ENCODE assay signal across 13 cellular contexts in genomic region chr1:31783846-31784245, GRCh38. TPM values are rescaled to one million over a fixed set of nuclear protein-coding genes. Genes with fewer than 3 reads are reported as not detected.
DNase-seq lines count a peak whose midpoint lies in the region; ATAC-seq, FAIRE-seq and TF ChIP-seq lines count a peak whose summit lies in the region.
"Had no signal": no experiment of that assay in that cellular context is flagged by ENCODE, and none has a peak within 500 bp of the region (broad histone marks: within the 10 kb centered on the region; RNA-seq: fewer than 3 reads in every experiment).

No MANE protein-coding gene starts in this region.

- H3K4me1 Mint-ChIP-seq in CD14-positive monocyte, result peaks cover 7% of the 10 kb centered on the region
- H3K4me1 Mint-ChIP-seq in activated CD8-positive, alpha-beta T cell treated with anti-CD3 and anti-CD28 coated beads, Interleukin-2, amount 10 ng/mL, durations not matched to agents 7 days and 5 days (ENCODE audit: low read depth), result peaks cover 7% of the 10 kb centered on the region

- H3K4me1 ChIP-seq in RWPE2 (ENCODE audit: insufficient read depth, poor library complexity, severe bottlenecking), result no peaks in the 10 kb centered on the region
- H3K4me1 ChIP-seq in kidney (ENCODE audit: control insufficient read depth in 1 of 2, insufficient read depth in 1 of 2, low read depth in 1 of 2, low read length in 2 of 2), result no peaks in the 10 kb centered on the region

- no peaks in the 10 kb centered on the region for H3K36me3 Mint-ChIP-seq in CD14-positive monocyte
- H3K36me3 Mint-ChIP-seq in activated CD8-positive, alpha-beta T cell treated with anti-CD3 and anti-CD28 coated beads, Interleukin-2, amount 10 ng/mL, durations not matched to agents 7 days and 5 days (ENCODE audit: low read depth), result no peaks in the 10 kb centered on the region

- ATAC-seq in RWPE2 (ENCODE audit: low read depth), result no peak
- no peak for ATAC-seq in HG03354 (IDR thresholded peaks at IDR 0.05; ENCODE audit: poor library complexity, severe bottlenecking, unreplicated experiment)
- no peak for ATAC-seq in activated CD8-positive, alpha-beta T cell treated with anti-CD3 and anti-CD28 coated beads, Interleukin-2, amount 10 ng/mL, durations not matched to agents 7 days and 5 days
- no peak for ATAC-seq in GM19455 (IDR thresholded peaks at IDR 0.05; ENCODE audit: unreplicated experiment)
- ATAC-seq: GM12878, K562 had no signal

- no peak overlapping the region for H3K27ac Mint-ChIP-seq in CD14-positive monocyte
- H3K27ac Mint-ChIP-seq in activated CD8-positive, alpha-beta T cell treated with anti-CD3 and anti-CD28 coated beads, Interleukin-2, amount 10 ng/mL, durations not matched to agents 7 days and 5 days, result no peak overlapping the region

- H3K27me3 ChIP-seq in RWPE2 (ENCODE audit: insufficient read depth, poor library complexity, severe bottlenecking), result no peaks in the 10 kb centered on the region

- no peak overlapping the region for H3K4me3 Mint-ChIP-seq in CD14-positive monocyte
- no peak overlapping the region for H3K4me3 Mint-ChIP-seq in activated CD8-positive, alpha-beta T cell treated with anti-CD3 and anti-CD28 coated beads, Interleukin-2, amount 10 ng/mL, durations not matched to agents 7 days and 5 days

- H3K27ac ChIP-seq in RWPE2 (ENCODE audit: poor library complexity, severe bottlenecking) (no peak overlapping the region), kidney (ENCODE audit: low read depth in 2 of 2, low read length in 2 of 2) (no peak overlapping the region)

- peaks cover 0 to 2% (median 0%) of the 10 kb centered on the region in 7 donors for H3K9me3 Mint-ChIP-seq in CD14-positive monocyte
- H3K9me3 Mint-ChIP-seq in activated CD8-positive, alpha-beta T cell treated with anti-CD3 and anti-CD28 coated beads, Interleukin-2, amount 10 ng/mL, durations not matched to agents 7 days and 5 days (ENCODE audit: insufficient read depth), result no peaks in the 10 kb centered on the region

- H3K9me3 ChIP-seq in RWPE2 (ENCODE audit: severe bottlenecking) (no peaks in the 10 kb centered on the region), kidney (ENCODE audit: control insufficient read depth in 1 of 2, low read length in 2 of 2) (no peaks in the 10 kb centered on the region)

- no peak for FAIRE-seq in kidney (lab: Jason Lieb, UNC)
- FAIRE-seq: GM12878, GM18507, K562, RCC 7860 had no signal

- intact Hi-C loops in CD14-positive monocyte (cut with micrococcal nuclease), result loop anchor here in 1 of 2 donors (10.0 kb wide), 1 partner anchor 489 kb away; the partner anchor contains the start of genes SNRNP40 and ZCCHC17
- intact Hi-C loops in kidney (cut with DNase I), result no loop called here
- intact Hi-C loops in posterior vena cava (cut with DNase I), result loop anchor here (10.0 kb wide), 2 partner anchors 69 to 119 kb away; no protein-coding TSS in a partner anchor

- POLR2A ChIA-PET in activated CD8-positive, alpha-beta T cell treated with anti-CD3 and anti-CD28 coated beads, Interleukin-2, amount 10 ng/mL, durations not matched to agents 7 days and 5 days (lab: Charles Lee), result no interaction called here

- DNase-seq in CD14-positive monocyte (ENCODE audit: low spot score) (peak; percentile 25), RWPE2 (ENCODE audit: low spot score) (peak; percentile 23), kidney (peak; percentile 43), posterior vena cava (ENCODE audit: low spot score) (peak; percentile 58), NCI-H524 (lab: John Stamatoyannopoulos, UW) (no peak)
- DNase-seq in activated CD8-positive, alpha-beta T cell treated with anti-CD3 and anti-CD28 coated beads, Interleukin-2, amount 10 ng/mL, durations not matched to agents 7 days and 5 days, result no peak
- DNase-seq: SIG-M5 had no signal

- no peak overlapping the region for H3K9ac ChIP-seq in kidney (ENCODE audit: low read length in 2 of 2)

- H3K4me3 ChIP-seq in RWPE2 (ENCODE audit: severe bottlenecking) (no peak overlapping the region), kidney (ENCODE audit: low read length in 2 of 2) (no peak overlapping the region)
- H3K4me3 ChIP-seq: GM12878, K562 had no signal

- TF ChIP-seq CTCF in CD14-positive monocyte (IDR thresholded peaks at IDR 0.05) (no peak), RWPE2 (IDR thresholded peaks at IDR 0.05; ENCODE audit: poor library complexity, severe bottlenecking) (no peak), kidney (IDR thresholded peaks at IDR 0.05; ENCODE audit: borderline replicate concordance, extremely low read depth, insufficient read depth) (no peak)

- CTCF ChIA-PET in activated CD8-positive, alpha-beta T cell treated with anti-CD3 and anti-CD28 coated beads, Interleukin-2, amount 10 ng/mL, durations not matched to agents 7 days and 5 days (lab: Charles Lee), result interaction anchor here (1.2 to 1.3 kb wide), 2 partner anchors 20 to 387 kb away, joined by 3 read pairs; no protein-coding TSS in a partner anchor

- peaks cover 0 to 7% (median 7%) of the 10 kb centered on the region in 3 donors for H3K27me3 Mint-ChIP-seq in CD14-positive monocyte (ENCODE audit: low read depth in 3 of 3)
- no peaks in the 10 kb centered on the region for H3K27me3 Mint-ChIP-seq in activated CD8-positive, alpha-beta T cell treated with anti-CD3 and anti-CD28 coated beads, Interleukin-2, amount 10 ng/mL, durations not matched to agents 7 days and 5 days (ENCODE audit: low read depth)

- H3K36me3 ChIP-seq in RWPE2 (ENCODE audit: low read depth) (no peaks in the 10 kb centered on the region), kidney (ENCODE audit: control insufficient read depth in 1 of 2, insufficient read depth in 2 of 2, low read length in 2 of 2) (no peaks in the 10 kb centered on the region)

RNA-seq across cellular contexts. Expression of gene ADGRB2, which starts 19.7 kb away (rescaled TPM):
- polyA plus RNA-seq in CD14-positive monocyte, result not detected
- total RNA-seq in kidney, result 3.2 TPM
- 5.3 TPM for polyA plus RNA-seq in kidney (ENCODE audit: insufficient read depth, low read depth, low replicate concordance)
- total RNA-seq in posterior vena cava, result 1 to 10 TPM; 3.8 to 5.3 TPM
- total RNA-seq in activated CD8-positive, alpha-beta T cell treated with anti-CD3 and anti-CD28 coated beads, Interleukin-2, amount 10 ng/mL, durations not matched to agents 7 days and 5 days, result under 1 TPM; 0.05 to 0.37 TPM

RNA-seq across cellular contexts. Expression of gene SPOCD1, which starts 32.0 kb away (rescaled TPM):
- polyA plus RNA-seq in CD14-positive monocyte (not detected), kidney (ENCODE audit: insufficient read depth, low read depth, low replicate concordance) (0.22 TPM)
- total RNA-seq in kidney (0.98 TPM), posterior vena cava (10 to 100 TPM; 13.5 to 23.0 TPM)
- total RNA-seq in activated CD8-positive, alpha-beta T cell treated with anti-CD3 and anti-CD28 coated beads, Interleukin-2, amount 10 ng/mL, durations not matched to agents 7 days and 5 days, result not detected

Comparison
In these comparisons a context has a peak if more than half of its experiments do, and no peak if none do; other contexts are left out.
1. DNase-seq: peak in CD14-positive monocyte (single experiment), RWPE2 (single experiment), kidney (single experiment) and posterior vena cava (single experiment); none in NCI-H524 (0 of 2) and activated CD8-positive, alpha-beta T cell treated with anti-CD3 and anti-CD28 coated beads, Interleukin-2, amount 10 ng/mL, durations not matched to agents 7 days and 5 days (single experiment).